1 cellular context compared by ENCODE assay signal in the genomic region with DNA sequence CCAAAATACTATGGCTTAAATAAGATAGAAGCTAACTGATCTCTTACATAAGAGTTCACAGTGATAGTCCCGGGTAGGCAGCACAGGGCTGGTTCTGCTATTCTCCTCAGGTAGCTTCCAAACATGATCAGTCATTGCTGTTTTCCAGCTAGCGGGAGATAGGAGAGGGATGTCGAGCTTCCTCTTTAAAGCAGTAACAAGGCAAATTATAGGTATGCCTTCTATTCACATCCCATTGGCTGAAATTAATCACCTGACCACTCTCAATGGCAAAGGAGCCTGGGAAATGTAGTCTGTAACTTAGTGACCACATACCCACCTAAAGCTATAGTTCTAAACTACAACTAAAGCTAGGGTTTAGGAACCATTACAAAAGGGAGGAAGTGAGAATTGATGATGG.
TF ChIP-seq lines count a peak whose summit lies in the region.

No MANE protein-coding gene starts in this region.

TF ChIP-seq in K562, 482 proteins besides CTCF, POLR2A, EP300 and RAD21 (continued from another document and continues in another):
- TF ChIP-seq, protein P1, sequence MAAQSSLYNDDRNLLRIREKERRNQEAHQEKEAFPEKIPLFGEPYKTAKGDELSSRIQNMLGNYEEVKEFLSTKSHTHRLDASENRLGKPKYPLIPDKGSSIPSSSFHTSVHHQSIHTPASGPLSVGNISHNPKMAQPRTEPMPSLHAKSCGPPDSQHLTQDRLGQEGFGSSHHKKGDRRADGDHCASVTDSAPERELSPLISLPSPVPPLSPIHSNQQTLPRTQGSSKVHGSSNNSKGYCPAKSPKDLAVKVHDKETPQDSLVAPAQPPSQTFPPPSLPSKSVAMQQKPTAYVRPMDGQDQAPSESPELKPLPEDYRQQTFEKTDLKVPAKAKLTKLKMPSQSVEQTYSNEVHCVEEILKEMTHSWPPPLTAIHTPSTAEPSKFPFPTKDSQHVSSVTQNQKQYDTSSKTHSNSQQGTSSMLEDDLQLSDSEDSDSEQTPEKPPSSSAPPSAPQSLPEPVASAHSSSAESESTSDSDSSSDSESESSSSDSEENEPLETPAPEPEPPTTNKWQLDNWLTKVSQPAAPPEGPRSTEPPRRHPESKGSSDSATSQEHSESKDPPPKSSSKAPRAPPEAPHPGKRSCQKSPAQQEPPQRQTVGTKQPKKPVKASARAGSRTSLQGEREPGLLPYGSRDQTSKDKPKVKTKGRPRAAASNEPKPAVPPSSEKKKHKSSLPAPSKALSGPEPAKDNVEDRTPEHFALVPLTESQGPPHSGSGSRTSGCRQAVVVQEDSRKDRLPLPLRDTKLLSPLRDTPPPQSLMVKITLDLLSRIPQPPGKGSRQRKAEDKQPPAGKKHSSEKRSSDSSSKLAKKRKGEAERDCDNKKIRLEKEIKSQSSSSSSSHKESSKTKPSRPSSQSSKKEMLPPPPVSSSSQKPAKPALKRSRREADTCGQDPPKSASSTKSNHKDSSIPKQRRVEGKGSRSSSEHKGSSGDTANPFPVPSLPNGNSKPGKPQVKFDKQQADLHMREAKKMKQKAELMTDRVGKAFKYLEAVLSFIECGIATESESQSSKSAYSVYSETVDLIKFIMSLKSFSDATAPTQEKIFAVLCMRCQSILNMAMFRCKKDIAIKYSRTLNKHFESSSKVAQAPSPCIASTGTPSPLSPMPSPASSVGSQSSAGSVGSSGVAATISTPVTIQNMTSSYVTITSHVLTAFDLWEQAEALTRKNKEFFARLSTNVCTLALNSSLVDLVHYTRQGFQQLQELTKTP (IDR thresholded peaks at IDR 0.05; ENCODE audit: low read depth in 1 of 2, partially characterized antibody in 2 of 2): peak in 1 of 2 experiments; percentile 77
- no peak for TF ChIP-seq HDAC8 (tag; IDR thresholded peaks at IDR 0.05)
- no peak for TF ChIP-seq BCOR (IDR thresholded peaks at IDR 0.05)
- no peak for TF ChIP-seq JUND (IDR thresholded peaks at IDR 0.05; ENCODE audit: borderline replicate concordance, low read depth, low read length)
- TF ChIP-seq JUND (tag; IDR thresholded peaks at IDR 0.05; ENCODE audit: borderline replicate concordance, low read depth, low read length): 0 out of 3 replicates have a peak, but pooled peaks have one; percentile 19
- TF ChIP-seq TOE1 (IDR thresholded peaks at IDR 0.05; ENCODE audit: borderline replicate concordance): peak; percentile 85
- no peak for TF ChIP-seq TOE1 (CRISPR knock-in tag; IDR thresholded peaks at IDR 0.05; ENCODE audit: borderline replicate concordance, low read depth)
- TF ChIP-seq, protein P2, sequence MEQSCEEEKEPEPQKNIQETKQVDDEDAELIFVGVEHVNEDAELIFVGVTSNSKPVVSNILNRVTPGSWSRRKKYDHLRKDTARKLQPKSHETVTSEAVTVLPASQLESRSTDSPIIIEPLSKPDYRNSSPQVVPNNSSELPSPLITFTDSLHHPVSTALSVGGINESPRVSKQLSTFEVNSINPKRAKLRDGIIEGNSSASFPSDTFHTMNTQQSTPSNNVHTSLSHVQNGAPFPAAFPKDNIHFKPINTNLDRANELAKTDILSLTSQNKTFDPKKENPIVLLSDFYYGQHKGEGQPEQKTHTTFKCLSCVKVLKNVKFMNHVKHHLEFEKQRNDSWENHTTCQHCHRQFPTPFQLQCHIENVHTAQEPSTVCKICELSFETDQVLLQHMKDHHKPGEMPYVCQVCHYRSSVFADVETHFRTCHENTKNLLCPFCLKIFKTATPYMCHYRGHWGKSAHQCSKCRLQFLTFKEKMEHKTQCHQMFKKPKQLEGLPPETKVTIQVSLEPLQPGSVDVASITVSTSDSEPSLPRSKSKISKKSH (CRISPR knock-in tag; IDR thresholded peaks at IDR 0.05): no peak
- TF ChIP-seq, protein P3, sequence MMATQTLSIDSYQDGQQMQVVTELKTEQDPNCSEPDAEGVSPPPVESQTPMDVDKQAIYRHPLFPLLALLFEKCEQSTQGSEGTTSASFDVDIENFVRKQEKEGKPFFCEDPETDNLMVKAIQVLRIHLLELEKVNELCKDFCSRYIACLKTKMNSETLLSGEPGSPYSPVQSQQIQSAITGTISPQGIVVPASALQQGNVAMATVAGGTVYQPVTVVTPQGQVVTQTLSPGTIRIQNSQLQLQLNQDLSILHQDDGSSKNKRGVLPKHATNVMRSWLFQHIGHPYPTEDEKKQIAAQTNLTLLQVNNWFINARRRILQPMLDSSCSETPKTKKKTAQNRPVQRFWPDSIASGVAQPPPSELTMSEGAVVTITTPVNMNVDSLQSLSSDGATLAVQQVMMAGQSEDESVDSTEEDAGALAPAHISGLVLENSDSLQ (IDR thresholded peaks at IDR 0.05): no peak
- TF ChIP-seq, protein P4, sequence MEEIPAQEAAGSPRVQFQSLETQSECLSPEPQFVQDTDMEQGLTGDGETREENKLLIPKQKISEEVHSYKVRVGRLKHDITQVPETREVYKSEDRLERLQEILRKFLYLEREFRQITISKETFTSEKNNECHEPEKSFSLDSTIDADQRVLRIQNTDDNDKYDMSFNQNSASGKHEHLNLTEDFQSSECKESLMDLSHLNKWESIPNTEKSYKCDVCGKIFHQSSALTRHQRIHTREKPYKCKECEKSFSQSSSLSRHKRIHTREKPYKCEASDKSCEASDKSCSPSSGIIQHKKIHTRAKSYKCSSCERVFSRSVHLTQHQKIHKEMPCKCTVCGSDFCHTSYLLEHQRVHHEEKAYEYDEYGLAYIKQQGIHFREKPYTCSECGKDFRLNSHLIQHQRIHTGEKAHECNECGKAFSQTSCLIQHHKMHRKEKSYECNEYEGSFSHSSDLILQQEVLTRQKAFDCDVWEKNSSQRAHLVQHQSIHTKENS (CRISPR knock-in tag; IDR thresholded peaks at IDR 0.05): no peak
- TF ChIP-seq EP400 (IDR thresholded peaks at IDR 0.05): no peak
- TF ChIP-seq, protein P5, sequence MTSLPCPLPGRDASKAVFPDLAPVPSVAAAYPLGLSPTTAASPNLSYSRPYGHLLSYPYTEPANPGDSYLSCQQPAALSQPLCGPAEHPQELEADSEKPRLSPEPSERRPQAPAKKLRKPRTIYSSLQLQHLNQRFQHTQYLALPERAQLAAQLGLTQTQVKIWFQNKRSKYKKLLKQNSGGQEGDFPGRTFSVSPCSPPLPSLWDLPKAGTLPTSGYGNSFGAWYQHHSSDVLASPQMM (CRISPR knock-in tag; IDR thresholded peaks at IDR 0.05): no peak
- TF ChIP-seq POLR2H (tag; IDR thresholded peaks at IDR 0.05; ENCODE audit: low read depth): no peak
- no peak for TF ChIP-seq HMGN3 (IDR thresholded peaks at IDR 0.05; ENCODE audit: borderline replicate concordance, extremely low read depth, insufficient read length, low read depth, low read length)
- TF ChIP-seq NRF1 (conservative IDR thresholded peaks at IDR 0.05 in 1 of 2, IDR thresholded peaks at IDR 0.05 in 1 of 2): no peak
- no peak for TF ChIP-seq PRPF4 (IDR thresholded peaks at IDR 0.05; ENCODE audit: insufficient read depth, low read depth, low read length, poor library complexity, severe bottlenecking)
- TF ChIP-seq LARP7 (IDR thresholded peaks at IDR 0.05): no peak
- TF ChIP-seq ZNF239 (CRISPR knock-in tag; IDR thresholded peaks at IDR 0.05): no peak
- TF ChIP-seq ZNF3 (CRISPR knock-in tag; IDR thresholded peaks at IDR 0.05): no peak
- peak; percentile 26; the same call in 1 of the 2 replicates for TF ChIP-seq DPF2 (IDR thresholded peaks at IDR 0.05)
- TF ChIP-seq, protein P6, sequence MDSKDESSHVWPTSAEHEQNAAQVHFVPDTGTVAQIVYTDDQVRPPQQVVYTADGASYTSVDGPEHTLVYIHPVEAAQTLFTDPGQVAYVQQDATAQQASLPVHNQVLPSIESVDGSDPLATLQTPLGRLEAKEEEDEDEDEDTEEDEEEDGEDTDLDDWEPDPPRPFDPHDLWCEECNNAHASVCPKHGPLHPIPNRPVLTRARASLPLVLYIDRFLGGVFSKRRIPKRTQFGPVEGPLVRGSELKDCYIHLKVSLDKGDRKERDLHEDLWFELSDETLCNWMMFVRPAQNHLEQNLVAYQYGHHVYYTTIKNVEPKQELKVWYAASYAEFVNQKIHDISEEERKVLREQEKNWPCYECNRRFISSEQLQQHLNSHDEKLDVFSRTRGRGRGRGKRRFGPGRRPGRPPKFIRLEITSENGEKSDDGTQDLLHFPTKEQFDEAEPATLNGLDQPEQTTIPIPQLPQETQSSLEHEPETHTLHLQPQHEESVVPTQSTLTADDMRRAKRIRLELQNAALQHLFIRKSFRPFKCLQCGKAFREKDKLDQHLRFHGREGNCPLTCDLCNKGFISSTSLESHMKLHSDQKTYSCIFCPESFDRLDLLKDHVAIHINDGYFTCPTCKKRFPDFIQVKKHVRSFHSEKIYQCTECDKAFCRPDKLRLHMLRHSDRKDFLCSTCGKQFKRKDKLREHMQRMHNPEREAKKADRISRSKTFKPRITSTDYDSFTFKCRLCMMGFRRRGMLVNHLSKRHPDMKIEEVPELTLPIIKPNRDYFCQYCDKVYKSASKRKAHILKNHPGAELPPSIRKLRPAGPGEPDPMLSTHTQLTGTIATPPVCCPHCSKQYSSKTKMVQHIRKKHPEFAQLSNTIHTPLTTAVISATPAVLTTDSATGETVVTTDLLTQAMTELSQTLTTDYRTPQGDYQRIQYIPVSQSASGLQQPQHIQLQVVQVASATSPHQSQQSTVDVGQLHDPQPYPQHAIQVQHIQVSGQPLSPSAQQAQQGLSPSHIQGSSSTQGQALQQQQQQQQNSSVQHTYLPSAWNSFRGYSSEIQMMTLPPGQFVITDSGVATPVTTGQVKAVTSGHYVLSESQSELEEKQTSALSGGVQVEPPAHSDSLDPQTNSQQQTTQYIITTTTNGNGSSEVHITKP (IDR thresholded peaks at IDR 0.05; ENCODE audit: partially characterized antibody): no peak
- peak; percentile 84 for TF ChIP-seq ZNF143 (CRISPR knock-in tag; IDR thresholded peaks at IDR 0.05)
- TF ChIP-seq, protein P7, sequence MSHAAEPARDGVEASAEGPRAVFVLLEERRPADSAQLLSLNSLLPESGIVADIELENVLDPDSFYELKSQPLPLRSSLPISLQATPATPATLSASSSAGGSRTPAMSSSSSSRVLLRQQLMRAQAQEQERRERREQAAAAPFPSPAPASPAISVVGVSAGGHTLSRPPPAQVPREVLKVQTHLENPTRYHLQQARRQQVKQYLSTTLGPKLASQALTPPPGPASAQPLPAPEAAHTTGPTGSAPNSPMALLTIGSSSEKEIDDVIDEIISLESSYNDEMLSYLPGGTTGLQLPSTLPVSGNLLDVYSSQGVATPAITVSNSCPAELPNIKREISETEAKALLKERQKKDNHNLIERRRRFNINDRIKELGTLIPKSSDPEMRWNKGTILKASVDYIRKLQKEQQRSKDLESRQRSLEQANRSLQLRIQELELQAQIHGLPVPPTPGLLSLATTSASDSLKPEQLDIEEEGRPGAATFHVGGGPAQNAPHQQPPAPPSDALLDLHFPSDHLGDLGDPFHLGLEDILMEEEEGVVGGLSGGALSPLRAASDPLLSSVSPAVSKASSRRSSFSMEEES (CRISPR knock-in tag; IDR thresholded peaks at IDR 0.05): peak; percentile 58; the same call in 1 of the 2 replicates
- TF ChIP-seq PML (IDR thresholded peaks at IDR 0.05; ENCODE audit: low read length): no peak; the same call in 1 of the 2 replicates
- TF ChIP-seq, protein P8, sequence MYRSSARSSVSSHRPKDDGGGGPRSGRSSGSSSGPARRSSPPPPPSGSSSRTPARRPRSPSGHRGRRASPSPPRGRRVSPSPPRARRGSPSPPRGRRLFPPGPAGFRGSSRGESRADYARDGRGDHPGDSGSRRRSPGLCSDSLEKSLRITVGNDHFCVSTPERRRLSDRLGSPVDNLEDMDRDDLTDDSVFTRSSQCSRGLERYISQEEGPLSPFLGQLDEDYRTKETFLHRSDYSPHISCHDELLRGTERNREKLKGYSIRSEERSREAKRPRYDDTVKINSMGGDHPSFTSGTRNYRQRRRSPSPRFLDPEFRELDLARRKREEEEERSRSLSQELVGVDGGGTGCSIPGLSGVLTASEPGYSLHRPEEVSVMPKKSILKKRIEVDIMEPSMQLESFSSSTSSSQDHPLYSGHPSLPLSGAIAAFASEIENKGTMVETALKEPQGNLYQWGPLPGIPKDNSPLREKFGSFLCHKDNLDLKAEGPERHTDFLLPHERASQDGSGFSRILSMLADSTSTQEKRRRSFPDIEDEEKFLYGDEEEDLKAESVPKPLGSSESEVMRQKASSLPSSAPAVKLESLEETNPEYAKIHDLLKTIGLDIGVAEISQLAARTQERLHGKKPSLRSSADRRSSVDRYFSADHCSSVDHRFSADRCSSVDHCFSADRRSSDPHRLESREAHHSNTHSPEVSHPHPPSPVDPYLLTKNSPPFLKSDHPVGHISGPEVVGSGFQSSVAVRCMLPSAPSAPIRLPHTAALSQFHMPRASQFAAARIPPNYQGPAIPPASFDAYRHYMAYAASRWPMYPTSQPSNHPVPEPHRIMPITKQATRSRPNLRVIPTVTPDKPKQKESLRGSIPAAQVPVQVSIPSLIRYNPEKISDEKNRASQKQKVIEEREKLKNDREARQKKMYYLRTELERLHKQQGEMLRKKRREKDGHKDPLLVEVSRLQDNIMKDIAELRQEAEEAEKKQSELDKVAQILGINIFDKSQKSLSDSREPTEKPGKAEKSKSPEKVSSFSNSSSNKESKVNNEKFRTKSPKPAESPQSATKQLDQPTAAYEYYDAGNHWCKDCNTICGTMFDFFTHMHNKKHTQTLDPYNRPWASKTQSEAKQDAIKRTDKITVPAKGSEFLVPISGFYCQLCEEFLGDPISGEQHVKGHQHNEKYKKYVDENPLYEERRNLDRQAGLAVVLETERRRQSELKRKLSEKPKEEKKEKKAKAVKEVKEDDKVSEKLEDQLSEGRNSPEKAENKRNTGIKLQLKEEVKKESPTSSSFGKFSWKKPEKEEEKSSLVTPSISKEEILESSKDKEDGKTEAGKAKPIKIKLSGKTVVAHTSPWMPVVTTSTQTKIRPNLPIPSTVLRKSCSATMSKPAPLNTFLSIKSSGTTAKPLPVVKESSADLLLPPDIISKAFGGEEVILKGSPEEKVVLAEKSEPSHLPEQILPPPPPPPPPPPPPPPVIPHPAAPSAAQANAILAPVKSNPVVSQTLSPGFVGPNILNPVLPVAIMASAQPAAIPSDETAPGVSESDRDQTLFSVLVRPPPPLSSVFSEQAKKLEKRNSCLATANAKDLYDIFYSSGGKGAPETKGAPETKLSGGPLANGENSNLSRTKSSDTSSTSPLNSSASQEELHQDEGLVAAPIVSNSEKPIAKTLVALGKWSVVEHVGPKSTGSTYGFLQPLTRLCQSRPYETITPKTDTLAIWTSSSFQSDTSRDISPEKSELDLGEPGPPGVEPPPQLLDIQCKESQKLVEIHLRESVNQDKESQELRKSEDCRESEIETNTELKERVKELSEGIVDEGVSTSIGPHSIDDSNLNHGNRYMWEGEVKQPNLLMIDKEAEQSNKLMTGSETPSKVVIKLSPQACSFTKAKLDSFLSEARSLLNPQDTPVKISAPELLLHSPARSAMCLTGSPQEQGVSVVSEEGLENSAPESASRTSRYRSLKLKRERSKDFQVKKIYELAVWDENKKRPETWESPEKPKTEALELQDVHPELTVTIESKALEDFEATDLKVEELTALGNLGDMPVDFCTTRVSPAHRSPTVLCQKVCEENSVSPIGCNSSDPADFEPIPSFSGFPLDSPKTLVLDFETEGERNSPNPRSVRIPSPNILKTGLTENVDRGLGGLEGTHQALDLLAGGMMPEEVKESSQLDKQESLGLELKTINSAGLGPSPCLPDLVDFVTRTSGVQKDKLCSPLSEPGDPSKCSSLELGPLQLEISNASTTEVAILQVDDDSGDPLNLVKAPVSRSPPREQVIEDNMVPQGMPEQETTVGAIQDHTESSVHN (IDR thresholded peaks at IDR 0.05; ENCODE audit: borderline replicate concordance in 1 of 2, low read depth in 1 of 2): no peak
- no peak for TF ChIP-seq HLTF (IDR thresholded peaks at IDR 0.05)
- no peak for TF ChIP-seq NONO (IDR thresholded peaks at IDR 0.05; ENCODE audit: low read depth in 2 of 2, low read length in 1 of 2)
- no peak for TF ChIP-seq XRCC4 (IDR thresholded peaks at IDR 0.05; ENCODE audit: extremely low read depth, insufficient read depth, insufficient read length)
- TF ChIP-seq RBFOX2 (IDR thresholded peaks at IDR 0.05; ENCODE audit: low read depth, low read length): no peak
- TF ChIP-seq, protein P9, sequence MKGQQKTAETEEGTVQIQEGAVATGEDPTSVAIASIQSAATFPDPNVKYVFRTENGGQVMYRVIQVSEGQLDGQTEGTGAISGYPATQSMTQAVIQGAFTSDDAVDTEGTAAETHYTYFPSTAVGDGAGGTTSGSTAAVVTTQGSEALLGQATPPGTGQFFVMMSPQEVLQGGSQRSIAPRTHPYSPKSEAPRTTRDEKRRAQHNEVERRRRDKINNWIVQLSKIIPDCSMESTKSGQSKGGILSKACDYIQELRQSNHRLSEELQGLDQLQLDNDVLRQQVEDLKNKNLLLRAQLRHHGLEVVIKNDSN (CRISPR knock-in tag; IDR thresholded peaks at IDR 0.05): peak; percentile 85
